In genomic region chr12:49264873-49265792, GRCh38 we compare ENCODE assay signal across 8 cellular contexts. TPM values are rescaled to one million over a fixed set of nuclear protein-coding genes. Genes with fewer than 3 reads are reported as not detected.
A peak's percentile ranks its signal among the peaks of the same experiment; 100 is the strongest.
DNase-seq lines count a peak whose midpoint lies in the region; ATAC-seq, FAIRE-seq and TF ChIP-seq lines count a peak whose summit lies in the region.

TSS of gene TUBA1C (plus strand) at chr12:49265082. CDS start at chr12:49265182, 100 bp downstream.

- no peaks in the 10 kb centered on the region for H3K27me3 ChIP-seq in AG04450 (ENCODE audit: control insufficient read depth, insufficient read depth, low read length)
- no peaks in the 10 kb centered on the region for H3K27me3 ChIP-seq in keratinocyte (ENCODE audit: control insufficient read depth, extremely low read depth, insufficient read depth, low read length)

- CTCF ChIA-PET in AG04450 (lab: Charles Lee) = no interaction called here

- H3K36me3 Mint-ChIP-seq in central memory CD8-positive, alpha-beta T cell (ENCODE audit: insufficient read depth) = peaks cover 25% of the 10 kb centered on the region

- H3K27me3 Mint-ChIP-seq in central memory CD8-positive, alpha-beta T cell = no peaks in the 10 kb centered on the region

- H3K4me1 Mint-ChIP-seq in central memory CD8-positive, alpha-beta T cell = peaks cover 30% of the 10 kb centered on the region

- H3K27ac Mint-ChIP-seq in central memory CD8-positive, alpha-beta T cell (ENCODE audit: low read depth) = peak within 1 kb of the TSS; percentile 92

- H3K36me3 ChIP-seq in keratinocyte (ENCODE audit: control insufficient read depth in 2 of 2, extremely low read depth in 1 of 2, insufficient read depth in 2 of 2, low read length in 2 of 2) = peaks cover 6 to 25% of the 10 kb centered on the region in 2 experiments

- peak within 1 kb of the TSS; percentile 85 for H3K4me3 Mint-ChIP-seq in central memory CD8-positive, alpha-beta T cell

- H3K4me3 ChIP-seq in AG04450 (ENCODE audit: low read depth, low read length) (peak within 1 kb of the TSS; percentile 86), keratinocyte (ENCODE audit: control insufficient read depth in 2 of 3, extremely low read depth in 1 of 3, insufficient read depth in 2 of 3, low read depth in 1 of 3, low read length in 3 of 3) (peak within 1 kb of the TSS; percentile 91 to 98 (median 94))

- peak within 1 kb of the TSS; percentile 69 for H2AFZ ChIP-seq in keratinocyte (ENCODE audit: control insufficient read depth, low read length)

- peak within 1 kb of the TSS; percentile 98 for H3K27ac ChIP-seq in AG04450 (ENCODE audit: low read depth, low read length)
- H3K27ac ChIP-seq in keratinocyte (ENCODE audit: control insufficient read depth, insufficient read depth, low read length) = peak within 1 kb of the TSS; percentile 99

- H3K79me2 ChIP-seq in keratinocyte (ENCODE audit: control insufficient read depth, insufficient read depth, low read length) = peaks cover 48% of the 10 kb centered on the region

- no peak for FAIRE-seq in keratinocyte (lab: Jason Lieb, UNC)

- H4K20me1 ChIP-seq in keratinocyte (ENCODE audit: control insufficient read depth, extremely low read depth, insufficient read depth, low read length) = peaks cover 36% of the 10 kb centered on the region

- dilution Hi-C loops in keratinocyte (cut with MboI; ENCODE audit: extremely low pct_ligation_motif_present, low sequenced_read_pairs) = no loop called here

- peak; percentile 84 for ATAC-seq in GM18909 (IDR thresholded peaks at IDR 0.05; ENCODE audit: poor library complexity, unreplicated experiment)
- ATAC-seq in HG03159 (IDR thresholded peaks at IDR 0.05; ENCODE audit: unreplicated experiment) = peak; percentile 86
- ATAC-seq in activated CD4-positive, CD25-positive, alpha-beta regulatory T cell treated with anti-CD3 and anti-CD28 coated beads, Interleukin-2, amount 50 U/mL, for 24 hours = peak; percentile 87 to 90
- peak; percentile 91 for ATAC-seq in central memory CD8-positive, alpha-beta T cell (replicated peaks; ENCODE audit: extremely low read depth, poor library complexity, severe bottlenecking)

- H3K9ac ChIP-seq in keratinocyte (ENCODE audit: control insufficient read depth, extremely low read depth, insufficient read depth, low read length) = peak within 1 kb of the TSS; percentile 100

- POLR2A ChIA-PET in AG04450 (lab: Yijun Ruan, JAX) = interaction anchor here (0.6 to 2.8 kb wide), 16 partner anchors 9 to 354 kb away, joined by 3 to 17 read pairs (median 3); partner anchors contain the start of genes ARF3, SPATS2, TROAP and TUBA1A

- peak; percentile 77 for DNase-seq in AG04450 (ENCODE audit: low read depth, low spot score)
- DNase-seq in NCI-H2227 treated with DMSO at 0.1 percent for 48 hours (lab: John Stamatoyannopoulos, UW) = peak; percentile 71
- peak; percentile 67 to 76 for DNase-seq in central memory CD8-positive, alpha-beta T cell (ENCODE audit: low spot score in 2 of 2)
- DNase-seq in keratinocyte (ENCODE audit: low read depth, low spot score) = no peak
- DNase-seq in stimulated activated CD4-positive, alpha-beta T cell treated with anti-CD3 and anti-CD28 coated beads, Interleukin-15, amount 100 ng/mL, for 1 hour (ENCODE audit: low read depth in 1 of 2, low spot score in 1 of 2) = peak; percentile 76 to 87

- peaks cover 63% of the 10 kb centered on the region for H3K4me1 ChIP-seq in keratinocyte (ENCODE audit: control insufficient read depth, extremely low read depth, insufficient read depth, low read length)

- H3K9me3 ChIP-seq in AG04450 (ENCODE audit: control insufficient read depth, insufficient read depth, low read length) = peaks cover 12% of the 10 kb centered on the region
- H3K9me3 ChIP-seq in keratinocyte (ENCODE audit: control insufficient read depth, low read depth, low read length) = no peaks in the 10 kb centered on the region

- TF ChIP-seq CTCF in AG04450 (IDR thresholded peaks at IDR 0.05; ENCODE audit: low read depth, low read length) = 0 out of 2 replicates have a peak, but pooled peaks have one; percentile 1
- TF ChIP-seq CTCF in keratinocyte (optimal IDR thresholded peaks at IDR 0.05 in 1 of 3, IDR thresholded peaks at IDR 0.05 in 1 of 3, conservative IDR thresholded peaks at IDR 0.05 in 1 of 3; ENCODE audit: extremely low read depth in 1 of 3, insufficient read depth in 2 of 3, low read length in 3 of 3) = peak in 1 of 3 experiments; percentile 2

- H3K9me3 Mint-ChIP-seq in central memory CD8-positive, alpha-beta T cell = no peaks in the 10 kb centered on the region

- H3K9me1 ChIP-seq in keratinocyte (ENCODE audit: control insufficient read depth, extremely low read depth, insufficient read depth, low read length) = no peaks in the 10 kb centered on the region

- peak within 1 kb of the TSS; percentile 99 for H3K4me2 ChIP-seq in keratinocyte (ENCODE audit: control insufficient read depth, extremely low read depth, insufficient read depth, low read depth, low read length)

RNA-seq across cellular contexts. Expression of gene TUBA1C, which starts in this region (rescaled TPM):
- polyA plus RNA-seq in AG04450 (2011; rRNA removed) (947 and 1,207 TPM in 2 replicates), keratinocyte (1,709 to 2,744 TPM (median 1,922 TPM) in 3 replicates)
- polyA minus RNA-seq in AG04450 (2011; rRNA and poly(A)+ RNA removed) = 1,413 and 1,753 TPM in 2 replicates
- 114 TPM for polyA plus RNA-seq in keratinocyte (2011; ENCODE audit: low read depth)
- polyA plus RNA-seq in keratinocyte (2011; cell fraction: cytosol; rRNA removed) = 1,615 and 1,811 TPM in 2 replicates
- polyA plus RNA-seq in keratinocyte (2011; cell fraction: nucleus; rRNA removed) = 1,728 and 2,016 TPM in 2 replicates
- polyA plus RNA-seq in keratinocyte (2012; ENCODE audit: low replicate concordance) = 503 and 904 TPM in 2 replicates
- 2,940 to 3,265 TPM (median 3,131 TPM) in 3 replicates for polyA minus RNA-seq in keratinocyte
- 727 TPM for polyA minus RNA-seq in keratinocyte (2011; cell fraction: cytosol; rRNA and poly(A)+ RNA removed)
- 648 and 768 TPM in 2 replicates for polyA minus RNA-seq in keratinocyte (2011; cell fraction: nucleus; rRNA and poly(A)+ RNA removed)
